15 cellular contexts compared by ENCODE assay signal in genomic region chr11:34308821-34309585, GRCh38. TPM values are rescaled to one million over a fixed set of nuclear protein-coding genes. Genes with fewer than 3 reads are reported as not detected.
DNase-seq lines count a peak whose midpoint lies in the region; ATAC-seq and TF ChIP-seq lines count a peak whose summit lies in the region.
"Had no signal": no experiment of that assay in that cellular context is flagged by ENCODE, and none has a peak within 500 bp of the region (broad histone marks: within the 10 kb centered on the region; RNA-seq: fewer than 3 reads in every experiment).

No MANE protein-coding gene starts in this region.

- peaks cover 19 to 22% of the 10 kb centered on the region in 2 donors for H3K4me1 Mint-ChIP-seq in stimulated activated naive B cell treated with anti-CD40 and anti-IgM and Interleukin-4, amounts not matched to agents 10 μg/mL and 1 μg/mL and 100 μg/mL, for 72 hours
- no peaks in the 10 kb centered on the region for H3K4me1 Mint-ChIP-seq in MCF 10A (ENCODE audit: insufficient read depth, unreplicated experiment)

- POLR2A ChIA-PET in MCF 10A (lab: Yijun Ruan, JAX), result no interaction called here

- peak overlapping the region; percentile 67 for H3K27ac Mint-ChIP-seq in stimulated activated naive B cell treated with anti-CD40 and anti-IgM and Interleukin-4, amounts not matched to agents 10 μg/mL and 1 μg/mL and 100 μg/mL, for 72 hours
- no peak overlapping the region for H3K27ac Mint-ChIP-seq in MCF 10A (ENCODE audit: low read depth, unreplicated experiment)
- H3K27ac Mint-ChIP-seq: activated T-cell treated with anti-CD3 and anti-CD28 coated beads, Interleukin-2, amount 50 U/mL, for 24 hours; HFFc6; stimulated activated effector memory CD8-positive, alpha-beta T cell treated with anti-CD3 and anti-CD28 coated beads, Interleukin-12 subunit alpha, Interleukin-12 subunit beta, amount 100 ng/mL, for 72 hours had no signal

- in situ Hi-C loops in GM23248 (cut with MboI), result no loop called here

- peak overlapping the region; percentile 82 for H3K27ac ChIP-seq in GM23248
- no peak overlapping the region for H3K27ac ChIP-seq in Karpas-422 (ENCODE audit: low read length)
- H3K27ac ChIP-seq: breast epithelium, RWPE1, VCaP had no signal

- H3K9me3 ChIP-seq in GM23248 (ENCODE audit: low read depth) (no peaks in the 10 kb centered on the region), Karpas-422 (ENCODE audit: low read length) (no peaks in the 10 kb centered on the region)
- H3K9me3 ChIP-seq: breast epithelium had no signal

- H3K9me2 ChIP-seq in GM23248 (ENCODE audit: insufficient read depth) (no peaks in the 10 kb centered on the region), Karpas-422 (replicated peaks; ENCODE audit: insufficient read depth, low read length) (no peaks in the 10 kb centered on the region)

- H3K27me3 Mint-ChIP-seq in stimulated activated naive B cell treated with anti-CD40 and anti-IgM and Interleukin-4, amounts not matched to agents 10 μg/mL and 1 μg/mL and 100 μg/mL, for 72 hours, result peaks cover 0 to 11% of the 10 kb centered on the region in 2 donors
- no peaks in the 10 kb centered on the region for H3K27me3 Mint-ChIP-seq in MCF 10A (ENCODE audit: insufficient read depth, unreplicated experiment)
- H3K27me3 Mint-ChIP-seq: activated T-cell treated with anti-CD3 and anti-CD28 coated beads, Interleukin-2, amount 50 U/mL, for 24 hours had no signal

- no peaks in the 10 kb centered on the region for H4K20me1 ChIP-seq in GM23248 (ENCODE audit: insufficient read depth)
- H4K20me1 ChIP-seq in Karpas-422 (ENCODE audit: insufficient read depth, low read depth, low read length), result no peaks in the 10 kb centered on the region; the same call in 1 of the 2 replicates

- H3K4me3 ChIP-seq in GM23248 (peak overlapping the region; percentile 44), Karpas-422 (ENCODE audit: low read length) (no peak overlapping the region)
- H3K4me3 ChIP-seq: breast epithelium had no signal

- CTCF ChIA-PET in MCF 10A (lab: Yijun Ruan, JAX), result no interaction called here

- H3F3A ChIP-seq in GM23248 (ENCODE audit: insufficient read depth), result peaks cover 18% of the 10 kb centered on the region

- DNase-seq in GM23248, result peak; percentile 88
- DNase-seq in SKM-1 (lab: John Stamatoyannopoulos, UW; ENCODE audit: unreplicated experiment), result peak; percentile 44
- peak; percentile 87 for DNase-seq in iris pigment epithelial cell (ENCODE audit: low read depth)
- no peak for DNase-seq in stimulated activated naive B cell treated with anti-CD40 and anti-IgM and Interleukin-4, amounts not matched to agents 10 μg/mL and 1 μg/mL and 100 μg/mL, for 72 hours
- DNase-seq in MCF 10A (ENCODE audit: unreplicated experiment), result no peak
- DNase-seq in NAMALWA (ENCODE audit: low spot score), result no peak
- DNase-seq in Karpas-422, result no peak
- DNase-seq: activated T-cell treated with anti-CD3 and anti-CD28 coated beads, Interleukin-2, amount 50 U/mL, for 24 hours; HFFc6; kidney; NCI-H226 had no signal

- H3K79me2 ChIP-seq in GM23248 (ENCODE audit: insufficient read depth) (peaks cover 42% of the 10 kb centered on the region), Karpas-422 (ENCODE audit: low read length) (no peaks in the 10 kb centered on the region)

- H3K4me1 ChIP-seq in GM23248 (ENCODE audit: insufficient read depth), result peaks cover 21% of the 10 kb centered on the region
- H3K4me1 ChIP-seq in Karpas-422 (ENCODE audit: low read length), result peaks cover 16% of the 10 kb centered on the region
- H3K4me1 ChIP-seq: breast epithelium had no signal

- H3K4me3 Mint-ChIP-seq in stimulated activated naive B cell treated with anti-CD40 and anti-IgM and Interleukin-4, amounts not matched to agents 10 μg/mL and 1 μg/mL and 100 μg/mL, for 72 hours, result no peak overlapping the region
- H3K4me3 Mint-ChIP-seq in MCF 10A (ENCODE audit: unreplicated experiment), result no peak overlapping the region
- H3K4me3 Mint-ChIP-seq: activated T-cell treated with anti-CD3 and anti-CD28 coated beads, Interleukin-2, amount 50 U/mL, for 24 hours; HFFc6; stimulated activated effector memory CD8-positive, alpha-beta T cell treated with anti-CD3 and anti-CD28 coated beads, Interleukin-12 subunit alpha, Interleukin-12 subunit beta, amount 100 ng/mL, for 72 hours had no signal

- H3K27me3 ChIP-seq in GM23248 (replicated peaks; ENCODE audit: insufficient read depth) (no peaks in the 10 kb centered on the region), Karpas-422 (ENCODE audit: low read length) (no peaks in the 10 kb centered on the region)
- H3K27me3 ChIP-seq: breast epithelium had no signal

- intact Hi-C loops in MCF 10A (cut with micrococcal nuclease), result no loop called here

- H3K4me2 ChIP-seq in GM23248 (ENCODE audit: unreplicated experiment) (peak overlapping the region; percentile 73), Karpas-422 (ENCODE audit: low read depth, low read length, poor library complexity, severe bottlenecking) (no peak overlapping the region)

- H3K36me3 Mint-ChIP-seq in stimulated activated naive B cell treated with anti-CD40 and anti-IgM and Interleukin-4, amounts not matched to agents 10 μg/mL and 1 μg/mL and 100 μg/mL, for 72 hours, result peaks cover 4 to 26% of the 10 kb centered on the region in 2 donors
- no peaks in the 10 kb centered on the region for H3K36me3 Mint-ChIP-seq in MCF 10A (ENCODE audit: insufficient read depth, unreplicated experiment)
- H3K36me3 Mint-ChIP-seq: stimulated activated effector memory CD8-positive, alpha-beta T cell treated with anti-CD3 and anti-CD28 coated beads, Interleukin-12 subunit alpha, Interleukin-12 subunit beta, amount 100 ng/mL, for 72 hours had no signal

- no peak overlapping the region for H2AFZ ChIP-seq in GM23248
- H2AFZ ChIP-seq in Karpas-422 (ENCODE audit: low read length), result no peak overlapping the region

- no TSS peak for BruUV-seq in MCF 10A (replicated peaks; lab: Mats Ljungman, UMichigan)

- no peak for TF ChIP-seq CTCF in MCF 10A (IDR thresholded peaks at IDR 0.05; ENCODE audit: unreplicated experiment)

- H3K9ac ChIP-seq in GM23248 (peak overlapping the region; percentile 38; the same call in 1 of the 2 replicates), Karpas-422 (ENCODE audit: low read length) (no peak overlapping the region)

- H3K9me3 Mint-ChIP-seq in stimulated activated naive B cell treated with anti-CD40 and anti-IgM and Interleukin-4, amounts not matched to agents 10 μg/mL and 1 μg/mL and 100 μg/mL, for 72 hours, result no peaks in the 10 kb centered on the region
- H3K9me3 Mint-ChIP-seq in MCF 10A (ENCODE audit: unreplicated experiment), result no peaks in the 10 kb centered on the region
- H3K9me3 Mint-ChIP-seq: activated T-cell treated with anti-CD3 and anti-CD28 coated beads, Interleukin-2, amount 50 U/mL, for 24 hours; HFFc6; stimulated activated effector memory CD8-positive, alpha-beta T cell treated with anti-CD3 and anti-CD28 coated beads, Interleukin-12 subunit alpha, Interleukin-12 subunit beta, amount 100 ng/mL, for 72 hours had no signal

- H3K36me3 ChIP-seq in GM23248 (ENCODE audit: low read depth), result no peaks in the 10 kb centered on the region
- H3K36me3 ChIP-seq in Karpas-422 (ENCODE audit: insufficient read depth, low read length), result no peaks in the 10 kb centered on the region
- H3K36me3 ChIP-seq: breast epithelium had no signal

- 7 to 14% methylated on average over 8 of the region's 8 CpGs for WGBS in GM23248 (ENCODE audit: low coverage in 1 of 2, low lambda C conversion rate in 2 of 2, missing lambda C conversion rate in 2 of 2), 2 experiments

- ATAC-seq in stimulated activated naive B cell treated with anti-CD40 and anti-IgM and Interleukin-4, amounts not matched to agents 10 μg/mL and 1 μg/mL and 100 μg/mL, for 72 hours (replicated peaks), result no peak
- ATAC-seq: stimulated activated effector memory CD8-positive, alpha-beta T cell treated with anti-CD3 and anti-CD28 coated beads, Interleukin-12 subunit alpha, Interleukin-12 subunit beta, amount 100 ng/mL, for 72 hours had no signal

RNA-seq across cellular contexts. Expression of gene ABTB2, which starts 48.8 kb away (rescaled TPM):
- total RNA-seq in GM23248 (2014; rRNA removed; shearing (Covaris generic)), result 9.9 and 12.4 TPM in 2 replicates
- 8.4 and 8.7 TPM in 2 replicates for polyA plus RNA-seq in GM23248 (2016; fragmentation: Nextera tagmentation; extraction: Ambion mirVana)
- 2.9 and 3.1 TPM in 2 replicates for total RNA-seq in MCF 10A (2022)
- total RNA-seq in Karpas-422 (2014; rRNA removed; shearing (Covaris generic); ENCODE audit: low replicate concordance), result not detected in 2 replicates

Comparison
In these comparisons a context has a peak if more than half of its experiments do, and no peak if none do; other contexts are left out.
1. DNase-seq: peak in GM23248 (single experiment), SKM-1 (single experiment) and iris pigment epithelial cell (single experiment); none in stimulated activated naive B cell treated with anti-CD40 and anti-IgM and Interleukin-4, amounts not matched to agents 10 μg/mL and 1 μg/mL and 100 μg/mL, for 72 hours (single experiment), MCF 10A (single experiment), NAMALWA (single experiment) and Karpas-422 (single experiment).